In the genomic region with DNA sequence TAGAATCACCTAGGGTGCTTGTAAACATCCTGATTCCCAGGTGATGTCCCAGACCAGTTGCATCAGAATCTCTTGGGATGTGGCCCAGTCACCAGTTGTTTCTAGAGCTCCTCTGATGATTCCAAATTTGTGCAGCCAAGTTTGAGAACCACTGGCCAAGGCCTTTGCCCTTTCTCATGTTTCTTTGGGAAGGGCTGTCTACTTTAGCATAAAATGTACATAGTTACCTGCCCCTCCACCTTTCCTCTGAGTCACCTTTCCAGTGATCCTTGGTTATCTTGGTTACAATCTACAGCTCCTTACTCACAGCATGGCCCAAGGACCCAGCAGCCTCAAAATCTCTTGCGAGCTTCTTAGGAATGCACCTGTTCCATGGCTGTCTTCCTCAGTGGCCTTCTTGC, we compare ENCODE assay signal across 17 cellular contexts.
DNase-seq lines count a peak whose midpoint lies in the region; ATAC-seq, FAIRE-seq and TF ChIP-seq lines count a peak whose summit lies in the region.
"Had no signal": no experiment of that assay in that cellular context is flagged by ENCODE, and none has a peak within 500 bp of the region (broad histone marks: within the 10 kb centered on the region; RNA-seq: fewer than 3 reads in every experiment).

No MANE protein-coding gene starts in this region.

- no peak for ATAC-seq in GM23338
- peak; percentile 59 for ATAC-seq in PC-3
- no peak for ATAC-seq in lung (ENCODE audit: insufficient read depth, low FRiP score)
- no peak for ATAC-seq in activated CD4-positive, CD25-positive, alpha-beta regulatory T cell treated with anti-CD3 and anti-CD28 coated beads, Interleukin-2, amount 50 U/mL, for 24 hours

- CTCF ChIA-PET in PC-3 (lab: Charles Lee): no interaction called here

- POLR2A ChIA-PET in PC-3 (lab: Charles Lee; ENCODE audit: unreplicated experiment): interaction anchor here (0.6 kb wide), 1 partner anchor 159 kb away, joined by 3 read pairs; no protein-coding TSS in a partner anchor

- H3K9me2 ChIP-seq in GM23338 (ENCODE audit: insufficient read depth) (peaks cover 6% of the 10 kb centered on the region; the same call in 1 of the 2 replicates), PC-3 (replicated peaks; ENCODE audit: low read length) (no peaks in the 10 kb centered on the region)

- peaks cover 3% of the 10 kb centered on the region; the same call in 2 of the 3 replicates for H3K9me3 Mint-ChIP-seq in GM23338

- H3K9ac ChIP-seq in PC-3 (ENCODE audit: low read length): no peak overlapping the region
- H3K9ac ChIP-seq: BLaER1 treated with 17β-estradiol and CSF1 and Interleukin-3, amounts not matched to agents 10 nM and 100 nM had no signal

- H3K27ac ChIP-seq in GM23338 (ENCODE audit: low read depth) (no peak overlapping the region), PC-3 (ENCODE audit: low read length) (peak overlapping the region; percentile 59), lung (ENCODE audit: low read depth in 1 of 2, low read length in 1 of 2) (no peak overlapping the region), SJCRH30 (no peak overlapping the region)
- H3K27ac ChIP-seq: BLaER1 treated with 17β-estradiol and CSF1 and Interleukin-3, amounts not matched to agents 10 nM and 100 nM had no signal

- no peak for TF ChIP-seq CTCF in GM23338 (conservative IDR thresholded peaks at IDR 0.05; ENCODE audit: low read depth in 2 of 2)
- TF ChIP-seq CTCF in PC-3 (conservative IDR thresholded peaks at IDR 0.05; ENCODE audit: low read depth, low read length): no peak
- TF ChIP-seq CTCF in epithelial cell of esophagus (IDR thresholded peaks at IDR 0.05; ENCODE audit: insufficient read depth, low read depth, low read length, missing control alignments): no peak
- TF ChIP-seq CTCF in lung (IDR thresholded peaks at IDR 0.05; ENCODE audit: control extremely low read depth, extremely low read depth): no peak

- no peaks in the 10 kb centered on the region for H4K20me1 ChIP-seq in GM23338 (replicated peaks; ENCODE audit: insufficient read depth)
- no peaks in the 10 kb centered on the region for H4K20me1 ChIP-seq in PC-3 (ENCODE audit: low read length)
- H4K20me1 ChIP-seq: BLaER1 treated with 17β-estradiol and CSF1 and Interleukin-3, amounts not matched to agents 10 nM and 100 nM had no signal

- H3K36me3 Mint-ChIP-seq in GM23338 (ENCODE audit: low read depth): peaks cover 5% of the 10 kb centered on the region; the same call in 2 of the 3 replicates
- H3K36me3 Mint-ChIP-seq: CD8-positive, alpha-beta memory T cell had no signal

- BruUV-seq in PC-3 (replicated peaks; lab: Mats Ljungman, UMichigan): no TSS peak

- WGBS in lung, 2 donors: 92 to 94% methylated on average over 1 of the region's 1 CpG

- intact Hi-C loops in PC-3 (cut with micrococcal nuclease): loop anchor here (5.0 to 10.0 kb wide), 4 partner anchors 57 to 200 kb away; no protein-coding TSS in a partner anchor

- FAIRE-seq in RCC 7860 (lab: Jason Lieb, UNC): no peak
- FAIRE-seq: D721Med had no signal

- H3K36me3 ChIP-seq in GM23338 (ENCODE audit: insufficient read depth): no peaks in the 10 kb centered on the region
- no peaks in the 10 kb centered on the region for H3K36me3 ChIP-seq in PC-3 (ENCODE audit: low read depth, low read length)
- no peaks in the 10 kb centered on the region for H3K36me3 ChIP-seq in lung (ENCODE audit: control insufficient read depth in 2 of 2, insufficient read depth in 2 of 2, low read length in 2 of 2)
- H3K36me3 ChIP-seq in SJCRH30: no peaks in the 10 kb centered on the region
- H3K36me3 ChIP-seq: BLaER1 treated with 17β-estradiol and CSF1 and Interleukin-3, amounts not matched to agents 10 nM and 100 nM had no signal

- peak overlapping the region; percentile 53; the same call in 1 of the 2 replicates for H2AFZ ChIP-seq in GM23338
- no peak overlapping the region for H2AFZ ChIP-seq in PC-3 (ENCODE audit: low read length)

- H3K4me3 Mint-ChIP-seq in GM23338: no peak overlapping the region
- H3K4me3 Mint-ChIP-seq: CD8-positive, alpha-beta memory T cell had no signal

- H3F3A ChIP-seq in GM23338 (replicated peaks; ENCODE audit: low read depth) (no peaks in the 10 kb centered on the region), PC-3 (ENCODE audit: low read length, unreplicated experiment) (peaks cover 22% of the 10 kb centered on the region)

- no peaks in the 10 kb centered on the region for H3K79me2 ChIP-seq in GM23338 (replicated peaks; ENCODE audit: insufficient read depth)
- H3K79me2 ChIP-seq in PC-3 (ENCODE audit: low read length): no peaks in the 10 kb centered on the region

- peaks cover 3% of the 10 kb centered on the region for H3K27me3 Mint-ChIP-seq in GM23338 (ENCODE audit: insufficient read depth, low read depth, poor library complexity)

- no peak overlapping the region for H3K4me3 ChIP-seq in GM23338
- H3K4me3 ChIP-seq in PC-3 (ENCODE audit: low read length): no peak overlapping the region
- H3K4me3 ChIP-seq in epithelial cell of esophagus (ENCODE audit: low read length): no peak overlapping the region
- no peak overlapping the region for H3K4me3 ChIP-seq in lung
- H3K4me3 ChIP-seq in SJCRH30: no peak overlapping the region
- H3K4me3 ChIP-seq: BLaER1 treated with 17β-estradiol and CSF1 and Interleukin-3, amounts not matched to agents 10 nM and 100 nM had no signal

- H3K9me3 ChIP-seq in PC-3 (ENCODE audit: low read length): no peaks in the 10 kb centered on the region
- no peaks in the 10 kb centered on the region for H3K9me3 ChIP-seq in lung (ENCODE audit: control insufficient read depth in 2 of 2, insufficient read depth in 1 of 2, low read length in 1 of 2)
- H3K9me3 ChIP-seq in SJCRH30 (replicated peaks): no peaks in the 10 kb centered on the region

- peaks cover 10% of the 10 kb centered on the region for H3K4me1 ChIP-seq in GM23338 (ENCODE audit: insufficient read depth)
- H3K4me1 ChIP-seq in PC-3 (ENCODE audit: insufficient read depth, low read length): peaks cover 55% of the 10 kb centered on the region
- peaks cover 0 to 2% of the 10 kb centered on the region in 2 donors for H3K4me1 ChIP-seq in lung (ENCODE audit: control insufficient read depth in 2 of 2, insufficient read depth in 2 of 2, low read length in 2 of 2)
- H3K4me1 ChIP-seq in SJCRH30: no peaks in the 10 kb centered on the region

- H3K4me1 Mint-ChIP-seq in GM23338: peaks cover 20% of the 10 kb centered on the region
- H3K4me1 Mint-ChIP-seq: CD8-positive, alpha-beta memory T cell had no signal

- DNase-seq in GM23338 (ENCODE audit: low spot score) (no peak), PC-3 (peak; percentile 96), epithelial cell of esophagus (ENCODE audit: low read depth) (peak; percentile 61), lung (ENCODE audit: low spot score) (peak; percentile 25), RCC 7860 (ENCODE audit: low spot score) (no peak), SJCRH30 (no peak)
- DNase-seq in activated naive CD4-positive, alpha-beta T cell (lab: John Stamatoyannopoulos, UW): no peak
- DNase-seq: CD8-positive, alpha-beta memory T cell; HCEC 1CT; MV-4-11; NCI-H1417; NCI-H187; NCI-H226; NCI-H524 had no signal

- no peak overlapping the region for H3K27ac Mint-ChIP-seq in GM23338
- H3K27ac Mint-ChIP-seq: CD8-positive, alpha-beta memory T cell had no signal

- H3K4me2 ChIP-seq in GM23338: no peak overlapping the region
- peak overlapping the region; percentile 16; the same call in 1 of the 2 replicates for H3K4me2 ChIP-seq in PC-3 (ENCODE audit: low read length)
- H3K4me2 ChIP-seq: BLaER1 treated with 17β-estradiol and CSF1 and Interleukin-3, amounts not matched to agents 10 nM and 100 nM had no signal

- H3K27me3 ChIP-seq in GM23338 (ENCODE audit: insufficient read depth) (no peaks in the 10 kb centered on the region), PC-3 (ENCODE audit: low read length) (no peaks in the 10 kb centered on the region), lung (ENCODE audit: control insufficient read depth, insufficient read depth) (no peaks in the 10 kb centered on the region), SJCRH30 (no peaks in the 10 kb centered on the region)
- H3K27me3 ChIP-seq: BLaER1 treated with 17β-estradiol and CSF1 and Interleukin-3, amounts not matched to agents 10 nM and 100 nM had no signal

TF ChIP-seq in GM23338, 12 proteins besides CTCF, POLR2A, EP300 and RAD21 (continues in another document):
- no peak for TF ChIP-seq EZH2phosphoT487 (IDR thresholded peaks at IDR 0.05; ENCODE audit: unreplicated experiment)
- TF ChIP-seq EZH2 (IDR thresholded peaks at IDR 0.05; ENCODE audit: low read depth, unreplicated experiment): no peak
- no peak for TF ChIP-seq ZNF114 (CRISPR knock-in tag; IDR thresholded peaks at IDR 0.05)
- no peak for TF ChIP-seq NANOG (IDR thresholded peaks at IDR 0.05; ENCODE audit: borderline replicate concordance)
- no peak for TF ChIP-seq CREB1 (CRISPR knock-in tag; IDR thresholded peaks at IDR 0.05; ENCODE audit: low read depth)
- no peak for TF ChIP-seq JUNB (IDR thresholded peaks at IDR 0.05; ENCODE audit: unreplicated experiment)
- TF ChIP-seq ETS1 (IDR thresholded peaks at IDR 0.05): no peak

Comparison
In these comparisons a context has a peak if more than half of its experiments do, and no peak if none do; other contexts are left out.
1. DNase-seq: peak in PC-3 (single experiment), epithelial cell of esophagus (single experiment) and lung (single experiment); none in GM23338 (single experiment), RCC 7860 (single experiment), SJCRH30 (0 of 2) and activated naive CD4-positive, alpha-beta T cell (0 of 4).